ENCODE assay signal across 1 cellular context in the genomic region with DNA sequence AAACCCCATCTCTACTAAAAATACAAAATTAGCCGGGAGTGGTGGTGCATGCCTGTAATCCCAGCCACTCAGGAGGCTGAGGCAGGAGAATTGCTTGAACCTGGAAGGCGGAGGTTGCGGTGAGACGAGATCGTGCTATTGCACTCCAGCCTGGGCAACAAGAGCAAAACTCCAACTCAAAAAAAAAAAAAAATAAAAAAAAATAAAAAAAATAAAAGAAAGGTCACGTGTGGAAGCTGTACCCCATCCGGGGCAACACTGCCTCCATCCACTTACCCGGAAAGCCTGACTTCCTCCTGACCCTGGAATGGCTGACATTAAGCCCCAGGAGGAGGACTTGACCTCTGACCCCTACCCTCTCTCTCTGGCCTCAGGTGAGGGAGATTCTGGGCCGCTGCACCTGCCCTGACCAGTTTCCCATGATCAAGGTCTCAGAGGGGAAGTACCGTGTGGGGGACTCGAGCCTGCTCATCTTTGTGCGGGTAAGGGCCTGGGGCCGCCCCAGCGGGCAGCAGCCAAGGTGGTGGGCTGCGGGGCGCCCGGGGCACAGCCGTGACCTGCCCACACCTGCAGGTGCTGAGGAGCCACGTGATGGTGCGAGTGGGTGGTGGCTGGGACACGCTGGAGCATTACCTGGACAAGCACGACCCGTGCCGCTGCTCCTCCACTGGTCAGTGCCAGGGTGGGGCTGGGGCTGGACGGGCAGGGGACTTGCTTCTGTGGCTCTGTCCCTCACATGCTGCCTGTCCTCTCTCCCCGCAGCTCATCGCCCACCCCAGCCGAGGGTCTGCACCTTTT.
TF ChIP-seq lines count a peak whose summit lies in the region.

No MANE protein-coding gene starts in this region.

TF ChIP-seq in HEK293, 187 proteins besides CTCF, POLR2A, EP300 and RAD21 (continued from another document):
- TF ChIP-seq, protein P1, sequence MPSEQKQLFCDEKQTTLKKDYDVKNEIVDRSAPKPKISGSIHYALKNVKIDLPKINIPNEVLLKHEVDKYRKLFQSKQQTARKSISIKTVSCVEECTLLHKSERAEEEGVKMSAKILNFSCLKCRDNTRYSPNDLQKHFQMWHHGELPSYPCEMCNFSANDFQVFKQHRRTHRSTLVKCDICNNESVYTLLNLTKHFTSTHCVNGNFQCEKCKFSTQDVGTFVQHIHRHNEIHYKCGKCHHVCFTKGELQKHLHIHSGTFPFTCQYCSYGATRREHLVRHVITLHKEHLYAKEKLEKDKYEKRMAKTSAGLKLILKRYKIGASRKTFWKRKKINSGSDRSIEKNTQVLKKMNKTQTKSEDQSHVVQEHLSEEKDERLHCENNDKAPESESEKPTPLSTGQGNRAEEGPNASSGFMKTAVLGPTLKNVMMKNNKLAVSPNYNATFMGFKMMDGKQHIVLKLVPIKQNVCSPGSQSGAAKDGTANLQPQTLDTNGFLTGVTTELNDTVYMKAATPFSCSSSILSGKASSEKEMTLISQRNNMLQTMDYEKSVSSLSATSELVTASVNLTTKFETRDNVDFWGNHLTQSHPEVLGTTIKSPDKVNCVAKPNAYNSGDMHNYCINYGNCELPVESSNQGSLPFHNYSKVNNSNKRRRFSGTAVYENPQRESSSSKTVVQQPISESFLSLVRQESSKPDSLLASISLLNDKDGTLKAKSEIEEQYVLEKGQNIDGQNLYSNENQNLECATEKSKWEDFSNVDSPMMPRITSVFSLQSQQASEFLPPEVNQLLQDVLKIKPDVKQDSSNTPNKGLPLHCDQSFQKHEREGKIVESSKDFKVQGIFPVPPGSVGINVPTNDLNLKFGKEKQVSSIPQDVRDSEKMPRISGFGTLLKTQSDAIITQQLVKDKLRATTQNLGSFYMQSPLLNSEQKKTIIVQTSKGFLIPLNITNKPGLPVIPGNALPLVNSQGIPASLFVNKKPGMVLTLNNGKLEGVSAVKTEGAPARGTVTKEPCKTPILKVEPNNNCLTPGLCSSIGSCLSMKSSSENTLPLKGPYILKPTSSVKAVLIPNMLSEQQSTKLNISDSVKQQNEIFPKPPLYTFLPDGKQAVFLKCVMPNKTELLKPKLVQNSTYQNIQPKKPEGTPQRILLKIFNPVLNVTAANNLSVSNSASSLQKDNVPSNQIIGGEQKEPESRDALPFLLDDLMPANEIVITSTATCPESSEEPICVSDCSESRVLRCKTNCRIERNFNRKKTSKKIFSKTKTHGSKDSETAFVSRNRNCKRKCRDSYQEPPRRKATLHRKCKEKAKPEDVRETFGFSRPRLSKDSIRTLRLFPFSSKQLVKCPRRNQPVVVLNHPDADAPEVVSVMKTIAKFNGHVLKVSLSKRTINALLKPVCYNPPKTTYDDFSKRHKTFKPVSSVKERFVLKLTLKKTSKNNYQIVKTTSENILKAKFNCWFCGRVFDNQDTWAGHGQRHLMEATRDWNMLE (tag by site-specific recombination; conservative IDR thresholded peaks at IDR 0.05; ENCODE audit: low read depth): no peak
- TF ChIP-seq ZNF221 (tag by site-specific recombination; IDR thresholded peaks at IDR 0.05; ENCODE audit: borderline replicate concordance) (no peak), MYNN (tag by site-specific recombination; IDR thresholded peaks at IDR 0.05; ENCODE audit: borderline replicate concordance) (no peak), ZNF670 (tag by site-specific recombination; IDR thresholded peaks at IDR 0.05; ENCODE audit: low read depth) (no peak), ZNF2 (tag by site-specific recombination; IDR thresholded peaks at IDR 0.05) (no peak), BCL11A (tag by site-specific recombination; IDR thresholded peaks at IDR 0.05; ENCODE audit: low read depth) (peak; percentile 40; the same call in 1 of the 2 replicates), ZNF157 (tag by site-specific recombination; IDR thresholded peaks at IDR 0.05) (no peak), BCL11B (tag by site-specific recombination; IDR thresholded peaks at IDR 0.05; ENCODE audit: low read depth) (0 out of 2 replicates have a peak, but pooled peaks have one; percentile 21), ZNF768 (tag by site-specific recombination; IDR thresholded peaks at IDR 0.05) (no peak)
- TF ChIP-seq, protein P2, sequence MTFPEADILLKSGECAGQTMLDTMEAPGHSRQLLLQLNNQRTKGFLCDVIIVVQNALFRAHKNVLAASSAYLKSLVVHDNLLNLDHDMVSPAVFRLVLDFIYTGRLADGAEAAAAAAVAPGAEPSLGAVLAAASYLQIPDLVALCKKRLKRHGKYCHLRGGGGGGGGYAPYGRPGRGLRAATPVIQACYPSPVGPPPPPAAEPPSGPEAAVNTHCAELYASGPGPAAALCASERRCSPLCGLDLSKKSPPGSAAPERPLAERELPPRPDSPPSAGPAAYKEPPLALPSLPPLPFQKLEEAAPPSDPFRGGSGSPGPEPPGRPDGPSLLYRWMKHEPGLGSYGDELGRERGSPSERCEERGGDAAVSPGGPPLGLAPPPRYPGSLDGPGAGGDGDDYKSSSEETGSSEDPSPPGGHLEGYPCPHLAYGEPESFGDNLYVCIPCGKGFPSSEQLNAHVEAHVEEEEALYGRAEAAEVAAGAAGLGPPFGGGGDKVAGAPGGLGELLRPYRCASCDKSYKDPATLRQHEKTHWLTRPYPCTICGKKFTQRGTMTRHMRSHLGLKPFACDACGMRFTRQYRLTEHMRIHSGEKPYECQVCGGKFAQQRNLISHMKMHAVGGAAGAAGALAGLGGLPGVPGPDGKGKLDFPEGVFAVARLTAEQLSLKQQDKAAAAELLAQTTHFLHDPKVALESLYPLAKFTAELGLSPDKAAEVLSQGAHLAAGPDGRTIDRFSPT (tag by site-specific recombination; IDR thresholded peaks at IDR 0.05): peak; percentile 12; the same call in 1 of the 2 replicates
